In the genomic region with DNA sequence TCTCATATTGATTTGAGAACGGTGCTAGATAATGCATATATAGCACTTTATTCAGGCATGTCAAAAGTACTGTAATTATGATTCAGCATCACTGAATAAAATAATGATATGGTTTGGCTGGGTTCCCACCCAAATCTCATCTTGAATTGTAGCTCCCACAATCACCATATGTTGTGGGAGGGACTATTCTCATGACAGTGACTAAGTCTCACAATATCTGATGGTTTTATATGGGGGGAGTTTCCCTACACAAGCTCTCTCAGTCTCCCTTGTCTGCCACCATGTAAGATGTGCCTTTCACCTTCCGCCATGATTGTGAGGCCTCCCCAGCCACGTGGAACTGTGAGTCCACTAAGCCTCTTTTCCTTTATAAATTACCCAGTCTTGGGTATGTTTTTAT, we compare ENCODE assay signal across 33 cellular contexts. TPM values are rescaled to one million over a fixed set of nuclear protein-coding genes. Genes with fewer than 3 reads are reported as not detected.
"Had no signal": no experiment of that assay in that cellular context is flagged by ENCODE, and none has a peak within 500 bp of the region (broad histone marks: within the 10 kb centered on the region; RNA-seq: fewer than 3 reads in every experiment).

No MANE protein-coding gene starts in this region.

- H3K36me3 ChIP-seq: neutrophil, ovary, spleen, suprapubic skin, tibial artery, transverse colon, upper lobe of right lung, uterus had no signal

- H3K4me3 ChIP-seq: ovary, psoas muscle, skin epidermis, smooth muscle cell, spleen, suprapubic skin, testis, tibial artery, transverse colon, upper lobe of right lung, uterus had no signal

- H3K27me3 ChIP-seq: neutrophil, ovary, spleen, suprapubic skin, testis, tibial artery, transverse colon, upper lobe of right lung, uterus had no signal

- H3K4me1 Mint-ChIP-seq: naive B cell; naive thymus-derived CD8-positive, alpha-beta T cell; neural crest cell; stimulated activated memory B cell treated with anti-CD40 and anti-IgM and Interleukin-4, amounts not matched to agents 10 μg/mL and 1 μg/mL and 100 μg/mL, for 72 hours had no signal

- H3K4me1 ChIP-seq: parathyroid adenoma, psoas muscle, spleen, suprapubic skin, testis, tibial artery, transverse colon, upper lobe of right lung, uterus had no signal

- H2AFZ ChIP-seq: parathyroid adenoma had no signal

- ATAC-seq: naive thymus-derived CD8-positive, alpha-beta T cell; natural killer cell treated with Interleukin-12 subunit alpha and Interleukin-12 subunit beta and Interleukin-15 and Interleukin-18, amount 100 ng/mL, for 72 hours; psoas muscle; right cardiac atrium; sciatic nerve; stimulated activated memory B cell treated with anti-CD40 and anti-IgM and Interleukin-4, amounts not matched to agents 10 μg/mL and 1 μg/mL and 100 μg/mL, for 72 hours; stimulated activated naive CD8-positive, alpha-beta T cell treated with anti-CD3 and anti-CD28 coated beads, Interleukin-15, Interleukin-2, amounts not matched to agents 100 U/mL and 50 U/mL, for 24 hours; upper lobe of right lung had no signal

- H3K79me2 ChIP-seq: parathyroid adenoma had no signal

- H3K9me3 ChIP-seq: neutrophil, ovary, psoas muscle, spleen, suprapubic skin, testis, tibial artery, transverse colon, upper lobe of right lung, uterus had no signal

- H3K4me3 Mint-ChIP-seq: naive B cell; naive thymus-derived CD8-positive, alpha-beta T cell; natural killer cell treated with Interleukin-12 subunit alpha and Interleukin-12 subunit beta and Interleukin-15 and Interleukin-18, amount 100 ng/mL, for 72 hours; nephron progenitor cell; neural crest cell; stimulated activated memory B cell treated with anti-CD40 and anti-IgM and Interleukin-4, amounts not matched to agents 10 μg/mL and 1 μg/mL and 100 μg/mL, for 72 hours; type B pancreatic cell had no signal

- H3K9ac ChIP-seq: parathyroid adenoma had no signal

- H3K9me3 Mint-ChIP-seq: naive thymus-derived CD8-positive, alpha-beta T cell; natural killer cell treated with Interleukin-12 subunit alpha and Interleukin-12 subunit beta and Interleukin-15 and Interleukin-18, amount 100 ng/mL, for 72 hours; nephron progenitor cell; type B pancreatic cell had no signal

- DNase-seq: naive B cell; naive thymus-derived CD8-positive, alpha-beta T cell; nephron progenitor cell; nucleus accumbens; ovary; posterior cingulate gyrus; psoas muscle; right cardiac atrium; spleen; stimulated activated CD4-positive, alpha-beta T cell treated with anti-CD3 and anti-CD28 coated beads, Interleukin-12 subunit alpha, Interleukin-12 subunit beta, amount 100 ng/mL, for 4 hours; stimulated activated CD4-positive, alpha-beta T cell treated with anti-CD3 and anti-CD28 coated beads, Interleukin-1b, Interleukin-23, amount 100 ng/mL, for 48 hours; stimulated activated CD4-positive, alpha-beta T cell treated with anti-CD3 and anti-CD28 coated beads, Interleukin-4, amount 100 ng/mL, for 1 hour; stimulated activated CD4-positive, alpha-beta T cell treated with anti-CD3 and anti-CD28 coated beads, Interleukin-4, amount 100 ng/mL, for 4 hours; stimulated activated CD8-positive, alpha-beta memory T cell treated with anti-CD3 and anti-CD28 coated beads, Interleukin-4, amount 100 ng/mL, for 48 hours; stimulated activated naive CD4-positive, alpha-beta T cell; stimulated activated naive CD8-positive, alpha-beta T cell treated with anti-CD3 and anti-CD28 coated beads, Interleukin-15, Interleukin-2, amounts not matched to agents 100 U/mL and 50 U/mL, for 24 hours; substantia nigra; testis; tibial artery; transverse colon; upper lobe of right lung; uterus had no signal

- H3K27me3 Mint-ChIP-seq: stimulated activated memory B cell treated with anti-CD40 and anti-IgM and Interleukin-4, amounts not matched to agents 10 μg/mL and 1 μg/mL and 100 μg/mL, for 72 hours had no signal

- H3K36me3 Mint-ChIP-seq: natural killer cell treated with Interleukin-12 subunit alpha and Interleukin-12 subunit beta and Interleukin-15 and Interleukin-18, amount 100 ng/mL, for 72 hours; stimulated activated memory B cell treated with anti-CD40 and anti-IgM and Interleukin-4, amounts not matched to agents 10 μg/mL and 1 μg/mL and 100 μg/mL, for 72 hours; type B pancreatic cell had no signal

- H3K4me2 ChIP-seq: smooth muscle cell had no signal

- H3K27ac ChIP-seq: neutrophil, ovary, parathyroid adenoma, psoas muscle, skin epidermis, spleen, suprapubic skin, testis, tibial artery, transverse colon, upper lobe of right lung, uterus had no signal

- H3K27ac Mint-ChIP-seq: naive thymus-derived CD8-positive, alpha-beta T cell; natural killer cell treated with Interleukin-12 subunit alpha and Interleukin-12 subunit beta and Interleukin-15 and Interleukin-18, amount 100 ng/mL, for 72 hours; nephron progenitor cell; progenitor cell of endocrine pancreas; stimulated activated memory B cell treated with anti-CD40 and anti-IgM and Interleukin-4, amounts not matched to agents 10 μg/mL and 1 μg/mL and 100 μg/mL, for 72 hours; type B pancreatic cell had no signal

RNA-seq across cellular contexts. Expression of gene ABCC11, which starts 28.9 kb away (rescaled TPM):
- total RNA-seq: natural killer cell treated with Interleukin-12 subunit alpha and Interleukin-12 subunit beta and Interleukin-15 and Interleukin-18, amount 100 ng/mL, for 72 hours; sciatic nerve; smooth muscle cell; upper lobe of right lung had no signal
- polyA plus RNA-seq: smooth muscle cell had no signal
